ENCODE assay signal across 8 cellular contexts in the genomic region with DNA sequence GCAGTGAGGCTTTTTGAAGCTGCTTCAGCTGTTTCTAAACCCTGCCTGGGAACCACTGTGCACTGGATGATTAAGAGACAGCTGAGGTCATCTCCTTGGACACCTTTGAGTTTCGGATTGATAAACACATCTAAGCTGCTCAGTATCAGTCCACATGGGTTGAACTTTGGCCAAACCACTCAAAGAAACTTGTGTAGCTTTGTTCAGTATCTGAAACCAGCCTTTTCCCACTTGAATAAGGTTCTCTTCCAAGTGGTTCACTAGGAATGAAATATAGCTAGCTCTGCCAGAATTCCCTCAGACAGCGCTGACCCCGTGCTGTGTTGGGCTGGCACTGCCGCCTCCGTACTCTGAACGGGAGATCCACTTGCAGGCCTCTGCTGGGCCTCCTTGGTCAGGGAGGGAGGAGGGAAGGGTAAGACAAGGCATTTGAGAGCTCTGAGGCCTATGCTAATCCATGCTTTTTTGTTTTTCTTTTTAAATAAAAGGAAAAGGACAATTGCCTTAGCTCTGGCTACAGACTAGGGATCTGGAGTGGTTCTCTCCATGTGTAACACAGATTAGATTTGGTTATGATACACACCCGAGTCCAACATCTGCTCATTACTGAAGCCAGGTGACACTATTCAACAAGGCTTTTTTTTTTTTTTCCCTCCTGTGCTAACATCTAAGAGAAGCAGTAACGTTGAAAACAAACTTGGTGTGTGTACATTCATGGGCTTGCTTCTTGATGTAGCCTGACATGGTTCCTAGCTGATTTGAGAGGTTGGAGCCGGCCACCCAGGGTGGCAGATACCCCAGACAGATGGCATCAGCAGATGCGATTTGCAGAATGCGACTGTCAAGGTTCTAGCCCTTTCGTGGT.
A peak's percentile ranks its signal among the peaks of the same experiment; 100 is the strongest.
DNase-seq lines count a peak whose midpoint lies in the region; ATAC-seq and TF ChIP-seq lines count a peak whose summit lies in the region.

No MANE protein-coding gene starts in this region.

- peak overlapping the region; percentile 88 for H3K27ac Mint-ChIP-seq in stimulated activated naive CD8-positive, alpha-beta T cell treated with anti-CD3 and anti-CD28 coated beads, Interleukin-15, Interleukin-2, amounts not matched to agents 100 ng/mL and 50 ng/mL, for 24 hours
- no peak overlapping the region for H3K27ac Mint-ChIP-seq in endothelial cell (ENCODE audit: unreplicated experiment)

- H3K27me3 Mint-ChIP-seq in stimulated activated naive CD8-positive, alpha-beta T cell treated with anti-CD3 and anti-CD28 coated beads, Interleukin-15, Interleukin-2, amounts not matched to agents 100 ng/mL and 50 ng/mL, for 24 hours: no peaks in the 10 kb centered on the region
- H3K27me3 Mint-ChIP-seq in endothelial cell (ENCODE audit: unreplicated experiment): peaks cover 2% of the 10 kb centered on the region

- peak; percentile 75 for DNase-seq in AG08395 (ENCODE audit: low spot score)
- DNase-seq in SJCRH30: peak; percentile 48 to 72
- DNase-seq in heart right ventricle: peak; percentile 40 to 50
- DNase-seq in endothelial cell (ENCODE audit: low spot score): no peak
- DNase-seq in UCSD-AML1 (lab: John Stamatoyannopoulos, UW; ENCODE audit: unreplicated experiment): no peak

- H3K4me1 Mint-ChIP-seq in stimulated activated naive CD8-positive, alpha-beta T cell treated with anti-CD3 and anti-CD28 coated beads, Interleukin-15, Interleukin-2, amounts not matched to agents 100 ng/mL and 50 ng/mL, for 24 hours (ENCODE audit: low read depth): peaks cover 84% of the 10 kb centered on the region
- H3K4me1 Mint-ChIP-seq in endothelial cell (ENCODE audit: unreplicated experiment): peaks cover 16% of the 10 kb centered on the region

- ATAC-seq in GM18508 (IDR thresholded peaks at IDR 0.05; ENCODE audit: insufficient read depth, unreplicated experiment): peak; percentile 97
- ATAC-seq in HG02973 (IDR thresholded peaks at IDR 0.05; ENCODE audit: unreplicated experiment): peak; percentile 80
- peak; percentile 74 to 91 (median 88) for ATAC-seq in heart right ventricle

- WGBS in heart right ventricle, 2 donors: 49 to 51% methylated on average over 12 of the region's 12 CpGs

- H3K4me1 ChIP-seq in SJCRH30 (peaks cover 32% of the 10 kb centered on the region), heart right ventricle (peaks cover 4 to 69% (median 33%) of the 10 kb centered on the region in 9 donors)

- H3K36me3 ChIP-seq in SJCRH30 (peaks cover 13% of the 10 kb centered on the region; the same call in 1 of the 2 replicates), heart right ventricle (peaks cover 0 to 17% (median 0%) of the 10 kb centered on the region in 9 donors)

- peaks cover 38% of the 10 kb centered on the region for H3K36me3 Mint-ChIP-seq in stimulated activated naive CD8-positive, alpha-beta T cell treated with anti-CD3 and anti-CD28 coated beads, Interleukin-15, Interleukin-2, amounts not matched to agents 100 ng/mL and 50 ng/mL, for 24 hours (ENCODE audit: low read depth)
- peaks cover 10% of the 10 kb centered on the region for H3K36me3 Mint-ChIP-seq in endothelial cell (ENCODE audit: low read depth, unreplicated experiment)

- H3K4me3 Mint-ChIP-seq in stimulated activated naive CD8-positive, alpha-beta T cell treated with anti-CD3 and anti-CD28 coated beads, Interleukin-15, Interleukin-2, amounts not matched to agents 100 ng/mL and 50 ng/mL, for 24 hours: no peak overlapping the region
- H3K4me3 Mint-ChIP-seq in endothelial cell (ENCODE audit: unreplicated experiment): no peak overlapping the region

- no peak overlapping the region for H3K4me3 ChIP-seq in SJCRH30
- H3K4me3 ChIP-seq in heart right ventricle: no peak overlapping the region

- TF ChIP-seq CTCF in heart right ventricle (IDR thresholded peaks at IDR 0.05) (peak in 3 of 9 donors; percentile 17 to 28 (median 19)), endothelial cell (IDR thresholded peaks at IDR 0.05; ENCODE audit: unreplicated experiment) (no peak)

- intact Hi-C loops in heart right ventricle (cut with DNase I): loop anchor here in 1 of 10 donors (10.0 kb wide), 1 partner anchor 68 kb away; a partner anchor contains a TSS

- no peaks in the 10 kb centered on the region for H3K27me3 ChIP-seq in SJCRH30
- H3K27me3 ChIP-seq in heart right ventricle: no peaks in the 10 kb centered on the region

- H3K9me3 ChIP-seq in SJCRH30 (replicated peaks): 0 out of 2 replicates have a peak, but pooled peaks cover 1% of the 10 kb centered on the region
- no peaks in the 10 kb centered on the region for H3K9me3 ChIP-seq in heart right ventricle

- H3K9me3 Mint-ChIP-seq in stimulated activated naive CD8-positive, alpha-beta T cell treated with anti-CD3 and anti-CD28 coated beads, Interleukin-15, Interleukin-2, amounts not matched to agents 100 ng/mL and 50 ng/mL, for 24 hours: peaks cover 4% of the 10 kb centered on the region
- H3K9me3 Mint-ChIP-seq in endothelial cell (ENCODE audit: unreplicated experiment): no peaks in the 10 kb centered on the region

- H3K27ac ChIP-seq in SJCRH30 (peak overlapping the region; percentile 74), heart right ventricle (peak overlapping the region in 5 of 10 donors; percentile 26 to 41 (median 30))

Comparison
In these comparisons a context has a peak if more than half of its experiments do, and no peak if none do; other contexts are left out.
1. DNase-seq: peak in AG08395 (single experiment), SJCRH30 (2 of 2) and heart right ventricle (2 of 2); none in endothelial cell (single experiment) and UCSD-AML1 (single experiment).
2. Peak in every context shown above with its lines, with median percentiles within 50 percentile points of each other: ATAC-seq.